8 cellular contexts compared by ENCODE assay signal in genomic region chr6:46419576-46420002, GRCh38.
DNase-seq lines count a peak whose midpoint lies in the region; ATAC-seq and TF ChIP-seq lines count a peak whose summit lies in the region.

No MANE protein-coding gene starts in this region.

- DNase-seq in ELR (ENCODE audit: low read depth) (peak; percentile 73), NB4 (ENCODE audit: low read depth) (peak; percentile 64), erythroblast (lab: John Stamatoyannopoulos, UW) (peak; percentile 33 to 62)
- no peak for DNase-seq in stimulated activated naive CD4-positive, alpha-beta T cell (lab: John Stamatoyannopoulos, UW)
- DNase-seq in activated naive CD4-positive, alpha-beta T cell treated with Interleukin-2 at 50 U/mL for 16 hours = no peak

- H3K4me1 Mint-ChIP-seq in nephron = no peaks in the 10 kb centered on the region

- no peak overlapping the region for H3K4me3 Mint-ChIP-seq in nephron

- TF ChIP-seq POLR2A in NB4 (IDR thresholded peaks at IDR 0.05; ENCODE audit: extremely low read depth, insufficient read length) (no peak), erythroblast (IDR thresholded peaks at IDR 0.05; ENCODE audit: low read length) (no peak)

- H3K27me3 Mint-ChIP-seq in nephron (ENCODE audit: low read depth) = no peaks in the 10 kb centered on the region

- H3K9me3 Mint-ChIP-seq in nephron = no peaks in the 10 kb centered on the region

- no peak overlapping the region for H3K27ac ChIP-seq in 22Rv1

- H3K4me3 ChIP-seq in NB4 (ENCODE audit: low read depth, low read length) = no peak overlapping the region

- TF ChIP-seq CTCF in 22Rv1 (IDR thresholded peaks at IDR 0.05) (peak; percentile 88), NB4 (IDR thresholded peaks at IDR 0.05; ENCODE audit: low read depth, low read length) (peak; percentile 76), nephron (IDR thresholded peaks at IDR 0.05; ENCODE audit: unreplicated experiment in 3 of 3) (peak; percentile 74 to 93 (median 88))

- peak; percentile 72; the same call in 2 of the 3 replicates for ATAC-seq in SK-N-SH treated with all-trans-retinoic acid at 6 μM for 48 hours

- H3K36me3 Mint-ChIP-seq in nephron (ENCODE audit: low read depth) = no peaks in the 10 kb centered on the region

- H3K27ac Mint-ChIP-seq in nephron = no peak overlapping the region

TF ChIP-seq in SK-N-SH treated with all-trans-retinoic acid at 6 μM for 48 hours, 23 proteins besides CTCF, POLR2A, EP300 and RAD21:
- TF ChIP-seq CREB5 (CRISPR knock-in tag; IDR thresholded peaks at IDR 0.05; ENCODE audit: low read depth) = no peak
- no peak for TF ChIP-seq ZNF565 (CRISPR knock-in tag; conservative IDR thresholded peaks at IDR 0.05; ENCODE audit: low read depth)
- no peak for TF ChIP-seq PATZ1 (CRISPR knock-in tag; IDR thresholded peaks at IDR 0.05; ENCODE audit: borderline replicate concordance)
- TF ChIP-seq RARB (CRISPR knock-in tag; IDR thresholded peaks at IDR 0.05) = no peak
- no peak for TF ChIP-seq POU6F1 (CRISPR knock-in tag; IDR thresholded peaks at IDR 0.05; ENCODE audit: borderline replicate concordance, low read depth)
- no peak for TF ChIP-seq SNAI2 (CRISPR knock-in tag; IDR thresholded peaks at IDR 0.05)
- TF ChIP-seq PPARA (CRISPR knock-in tag; IDR thresholded peaks at IDR 0.05; ENCODE audit: borderline replicate concordance) = no peak
- TF ChIP-seq ARNTL (CRISPR knock-in tag; IDR thresholded peaks at IDR 0.05; ENCODE audit: borderline replicate concordance, low read depth) = no peak
- no peak for TF ChIP-seq BACH2 (CRISPR knock-in tag; IDR thresholded peaks at IDR 0.05; ENCODE audit: borderline replicate concordance)
- no peak for TF ChIP-seq ZFP3 (CRISPR knock-in tag; IDR thresholded peaks at IDR 0.05)
- TF ChIP-seq ZFP30 (CRISPR knock-in tag; IDR thresholded peaks at IDR 0.05) = no peak
- TF ChIP-seq TOX (CRISPR knock-in tag; IDR thresholded peaks at IDR 0.05; ENCODE audit: borderline replicate concordance) = no peak
- no peak for TF ChIP-seq ISL1 (CRISPR knock-in tag; IDR thresholded peaks at IDR 0.05)
- no peak for TF ChIP-seq CSRNP3 (CRISPR knock-in tag; IDR thresholded peaks at IDR 0.05)
- no peak for TF ChIP-seq TCF4 (CRISPR knock-in tag; IDR thresholded peaks at IDR 0.05; ENCODE audit: borderline replicate concordance)
- no peak for TF ChIP-seq ESRRG (CRISPR knock-in tag; IDR thresholded peaks at IDR 0.05)
- no peak for TF ChIP-seq ZNF70 (CRISPR knock-in tag; IDR thresholded peaks at IDR 0.05)

Comparison
In these comparisons a context has a peak if more than half of its experiments do, and no peak if none do; other contexts are left out.
1. DNase-seq: peak in ELR (single experiment), NB4 (single experiment) and erythroblast (2 of 2); none in stimulated activated naive CD4-positive, alpha-beta T cell (0 of 6) and activated naive CD4-positive, alpha-beta T cell treated with Interleukin-2 at 50 U/mL for 16 hours (single experiment).
2. Peak in every context shown above with its lines, with median percentiles within 50 percentile points of each other: CTCF ChIP-seq.